Comparison of ENCODE assay signal across 39 cellular contexts in the genomic region with DNA sequence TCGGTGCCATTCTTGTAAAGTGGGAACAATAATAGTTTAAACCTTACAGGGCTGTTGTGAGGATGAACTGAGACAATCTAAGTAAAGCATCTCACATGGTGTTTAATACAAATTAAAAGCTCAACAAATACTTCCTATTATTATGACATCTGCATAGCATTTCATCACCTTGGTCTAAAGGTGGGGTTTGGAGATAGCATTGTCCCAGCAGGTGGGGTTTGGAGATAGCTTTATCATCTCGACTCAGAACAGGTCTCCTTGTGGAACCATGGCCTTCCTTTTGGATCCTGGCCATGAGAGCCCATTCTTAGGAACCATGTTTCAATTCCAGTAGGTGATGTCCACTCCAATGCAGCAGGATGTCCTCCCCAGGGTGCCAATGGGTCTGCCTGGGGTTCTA. TPM values are rescaled to one million over a fixed set of nuclear protein-coding genes. Genes with fewer than 3 reads are reported as not detected.
"Had no signal": no experiment of that assay in that cellular context is flagged by ENCODE, and none has a peak within 500 bp of the region (broad histone marks: within the 10 kb centered on the region; RNA-seq: fewer than 3 reads in every experiment).

No MANE protein-coding gene starts in this region.

- H3K4me3 ChIP-seq: MG63 had no signal

- DNase-seq: Kasumi-1, MG63, MM.1S, MV-4-11, NCI-H1048, NCI-H1092, NCI-H1092 treated with DMSO at 0.1 percent for 48 hours, NCI-H1105 treated with DMSO at 0.1 percent for 48 hours, NCI-H1417, NCI-H1417 treated with DMSO at 0.1 percent for 48 hours, NCI-H1436, NCI-H1436 treated with DMSO at 0.1 percent for 48 hours, NCI-H146, NCI-H1694, NCI-H1694 treated with DMSO at 0.1 percent for 48 hours, NCI-H187, NCI-H187 treated with DMSO at 0.1 percent for 48 hours, NCI-H1930, NCI-H2029, NCI-H2029 treated with DMSO at 0.1 percent for 48 hours, NCI-H2081, NCI-H2081 treated with DMSO at 0.1 percent for 48 hours, NCI-H2107, NCI-H2171, NCI-H2171 treated with DMSO at 0.1 percent for 48 hours, NCI-H2227 treated with DMSO at 0.1 percent for 48 hours, NCI-H226, NCI-H345, NCI-H446, NCI-H446 treated with DMSO at 0.1 percent for 48 hours, NCI-H510A, NCI-H510A treated with DMSO at 0.1 percent for 48 hours, NCI-H524, NCI-H524 treated with DMSO at 0.1 percent for 48 hours, NCI-H526 had no signal

- H3K36me3 ChIP-seq: MG63 had no signal

- H3K27me3 ChIP-seq: MG63 had no signal

- H3K9me3 ChIP-seq: MG63 had no signal

RNA-seq across cellular contexts. Expression of a gene that starts 20.6 kb away (rescaled TPM):
- total RNA-seq: LHCN-M2, M059J, MCF 10A, NCI-H460 had no signal
